ENCODE assay signal across 21 cellular contexts in genomic region chr13:109724603-109725002, GRCh38.
"Had no signal": no experiment of that assay in that cellular context is flagged by ENCODE, and none has a peak within 500 bp of the region (broad histone marks: within the 10 kb centered on the region; RNA-seq: fewer than 3 reads in every experiment).

No MANE protein-coding gene starts in this region.

- H3K9me3 ChIP-seq: breast epithelium had no signal

- DNase-seq: activated CD4-positive, alpha-beta T cell treated with anti-CD3 and anti-CD28 coated beads for 48 hours; activated CD4-positive, alpha-beta T cell treated with anti-CD3 and anti-CD28 coated beads, Interleukin-2, amount 50 U/mL, for 4 hours; activated CD8-positive, alpha-beta memory T cell treated with anti-CD3 and anti-CD28 coated beads, Interleukin-2, amount 50 U/mL, for 48 hours; activated CD8-positive, alpha-beta T cell treated with anti-CD3 and anti-CD28 coated beads, Interleukin-2, amount 10 ng/mL, durations not matched to agents 7 days and 5 days; activated T-cell treated with anti-CD3 and anti-CD28 coated beads, Interleukin-2, amount 50 U/mL, for 1 hour; aorta; NCI-H1092; NCI-H2029; NCI-H2107; NCI-H2171 treated with DMSO at 0.1 percent for 48 hours; NCI-H226; NCI-H526; PC-3; SHP77 had no signal

- H3K9me3 Mint-ChIP-seq: activated naive CD4-positive, alpha-beta T cell treated with anti-CD3 and anti-CD28 coated beads, Interleukin-2, amount 50 U/mL, for 24 hours; T-helper 1 cell treated with Interleukin-12 subunit alpha and Interleukin-12 subunit beta and Interleukin-4 antibody, amounts not matched to agents 30 μg/mL and 1 μg/mL, for 36 hours had no signal

- H3K4me3 ChIP-seq: breast epithelium, SJSA1 had no signal

- H3K27ac ChIP-seq: breast epithelium, KMS-11, SJSA1 had no signal

- H3K4me2 ChIP-seq: KMS-11 had no signal

- H3K27me3 ChIP-seq: breast epithelium had no signal

- H3K4me3 Mint-ChIP-seq: activated CD8-positive, alpha-beta T cell treated with anti-CD3 and anti-CD28 coated beads, Interleukin-2, amount 10 ng/mL, durations not matched to agents 7 days and 5 days; activated naive CD4-positive, alpha-beta T cell treated with anti-CD3 and anti-CD28 coated beads, Interleukin-2, amount 50 U/mL, for 24 hours; T-helper 1 cell treated with Interleukin-12 subunit alpha and Interleukin-12 subunit beta and Interleukin-4 antibody, amounts not matched to agents 30 μg/mL and 1 μg/mL, for 36 hours had no signal

- H3K27ac Mint-ChIP-seq: activated CD8-positive, alpha-beta T cell treated with anti-CD3 and anti-CD28 coated beads, Interleukin-2, amount 10 ng/mL, durations not matched to agents 7 days and 5 days; activated naive CD4-positive, alpha-beta T cell treated with anti-CD3 and anti-CD28 coated beads, Interleukin-2, amount 50 U/mL, for 24 hours; T-helper 1 cell treated with Interleukin-12 subunit alpha and Interleukin-12 subunit beta and Interleukin-4 antibody, amounts not matched to agents 30 μg/mL and 1 μg/mL, for 36 hours had no signal

- ATAC-seq: activated CD4-positive, CD25-positive, alpha-beta regulatory T cell treated with anti-CD3 and anti-CD28 coated beads, Interleukin-2, amount 50 U/mL, for 24 hours; activated CD8-positive, alpha-beta T cell treated with anti-CD3 and anti-CD28 coated beads, Interleukin-2, amount 10 ng/mL, durations not matched to agents 7 days and 5 days; PC-3; SK-N-SH treated with all-trans-retinoic acid at 6 μM for 48 hours had no signal

- H3K36me3 ChIP-seq: breast epithelium, SJSA1 had no signal

- H3K36me3 Mint-ChIP-seq: activated naive CD4-positive, alpha-beta T cell treated with anti-CD3 and anti-CD28 coated beads, Interleukin-2, amount 50 U/mL, for 24 hours had no signal

- H3K9ac ChIP-seq: KMS-11 had no signal

- H3K4me1 ChIP-seq: breast epithelium, SJSA1 had no signal
